1 cellular context compared by ENCODE assay signal in the genomic region with DNA sequence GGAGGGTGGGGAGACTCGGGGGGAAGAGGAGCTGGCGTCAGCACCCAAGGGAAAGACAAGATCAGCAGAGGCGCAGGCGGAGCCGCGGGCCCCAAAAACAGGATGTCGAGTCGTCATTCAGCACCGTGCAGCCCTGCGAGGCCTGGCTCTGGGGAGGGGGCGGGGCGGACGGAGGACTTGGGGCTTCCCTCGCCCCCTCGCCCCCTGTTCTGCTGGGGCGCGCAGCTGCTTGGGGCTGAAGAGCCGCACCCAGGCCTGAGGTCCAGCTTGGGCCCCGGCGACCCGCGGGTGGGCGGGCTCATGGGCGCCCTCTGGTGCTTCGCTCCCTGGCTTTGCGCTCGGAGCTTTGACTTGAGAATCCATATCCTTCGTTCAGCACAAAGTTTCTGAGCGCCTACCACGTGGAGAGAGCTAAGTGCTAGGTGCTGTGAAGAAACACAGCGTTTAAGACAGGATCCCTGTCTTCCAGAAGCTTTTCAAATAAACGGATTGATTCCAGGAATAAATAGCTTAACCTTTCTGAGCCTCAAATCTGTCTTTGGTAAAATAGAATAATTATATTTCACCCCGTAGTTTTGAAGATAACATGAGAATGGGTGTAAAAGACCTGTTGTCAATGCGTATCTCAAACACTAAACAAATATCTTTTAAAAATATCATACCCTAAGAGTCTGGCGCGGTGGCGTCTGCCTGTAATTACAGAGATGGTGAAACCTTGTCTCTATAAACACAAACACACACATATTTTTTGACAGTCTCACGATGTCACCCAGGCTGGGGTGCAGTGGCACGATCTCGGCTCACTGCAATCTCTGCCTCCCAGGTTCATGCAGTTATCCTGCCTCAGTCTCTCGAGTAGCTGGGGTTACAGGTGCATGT.
TF ChIP-seq lines count a peak whose summit lies in the region.

No MANE protein-coding gene starts in this region.

TF ChIP-seq in HepG2, 621 proteins besides CTCF, POLR2A, EP300 and RAD21 (continued from another document and continues in another):
- TF ChIP-seq, protein P1, sequence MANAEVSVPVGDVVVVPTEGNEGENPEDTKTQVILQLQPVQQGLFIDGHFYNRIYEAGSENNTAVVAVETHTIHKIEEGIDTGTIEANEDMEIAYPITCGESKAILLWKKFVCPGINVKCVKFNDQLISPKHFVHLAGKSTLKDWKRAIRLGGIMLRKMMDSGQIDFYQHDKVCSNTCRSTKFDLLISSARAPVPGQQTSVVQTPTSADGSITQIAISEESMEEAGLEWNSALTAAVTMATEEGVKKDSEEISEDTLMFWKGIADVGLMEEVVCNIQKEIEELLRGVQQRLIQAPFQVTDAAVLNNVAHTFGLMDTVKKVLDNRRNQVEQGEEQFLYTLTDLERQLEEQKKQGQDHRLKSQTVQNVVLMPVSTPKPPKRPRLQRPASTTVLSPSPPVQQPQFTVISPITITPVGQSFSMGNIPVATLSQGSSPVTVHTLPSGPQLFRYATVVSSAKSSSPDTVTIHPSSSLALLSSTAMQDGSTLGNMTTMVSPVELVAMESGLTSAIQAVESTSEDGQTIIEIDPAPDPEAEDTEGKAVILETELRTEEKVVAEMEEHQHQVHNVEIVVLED (CRISPR knock-in tag; IDR thresholded peaks at IDR 0.05; ENCODE audit: borderline replicate concordance), result 0 out of 2 replicates have a peak, but pooled peaks have one; percentile 28
- TF ChIP-seq IKZF4 (CRISPR knock-in tag; IDR thresholded peaks at IDR 0.05; ENCODE audit: borderline replicate concordance, low read depth, not compliant biosample characterization) (no peak), ZNF713 (CRISPR knock-in tag; IDR thresholded peaks at IDR 0.05) (no peak), SAFB2 (CRISPR knock-in tag; IDR thresholded peaks at IDR 0.05; ENCODE audit: borderline replicate concordance, low read depth) (no peak), ZBTB20 (CRISPR knock-in tag; IDR thresholded peaks at IDR 0.05; ENCODE audit: borderline replicate concordance, low read depth) (0 out of 2 replicates have a peak, but pooled peaks have one; percentile 30), AGO2 (optimal IDR thresholded peaks at IDR 0.05; ENCODE audit: low read depth, low read length) (peak; percentile 72), ZNF598 (CRISPR knock-in tag; IDR thresholded peaks at IDR 0.05; ENCODE audit: borderline replicate concordance) (no peak), ZNF670 (CRISPR knock-in tag; IDR thresholded peaks at IDR 0.05; ENCODE audit: borderline replicate concordance) (no peak), ZNF484 (CRISPR knock-in tag; IDR thresholded peaks at IDR 0.05; ENCODE audit: borderline replicate concordance, low read depth) (no peak), TRIM22 (IDR thresholded peaks at IDR 0.05) (no peak), TCF7 (IDR thresholded peaks at IDR 0.05; ENCODE audit: low read depth) (no peak), MBD4 (IDR thresholded peaks at IDR 0.05; ENCODE audit: borderline replicate concordance, low read length) (no peak), DR1 (CRISPR knock-in tag; IDR thresholded peaks at IDR 0.05) (no peak; the same call in 1 of the 2 replicates), DPF2 (CRISPR knock-in tag; IDR thresholded peaks at IDR 0.05; ENCODE audit: borderline replicate concordance, low read depth) (no peak), HOXA3 (CRISPR knock-in tag; IDR thresholded peaks at IDR 0.05) (peak; percentile 52), POGZ (CRISPR knock-in tag; IDR thresholded peaks at IDR 0.05) (0 out of 2 replicates have a peak, but pooled peaks have one; percentile 29), KDM3A (CRISPR knock-in tag; IDR thresholded peaks at IDR 0.05; ENCODE audit: low read depth) (no peak), NR2F1 (CRISPR knock-in tag; IDR thresholded peaks at IDR 0.05) (no peak), ZNF282 (IDR thresholded peaks at IDR 0.05; ENCODE audit: partially characterized antibody) (no peak), SMARCE1 (IDR thresholded peaks at IDR 0.05; ENCODE audit: borderline replicate concordance) (no peak), CENPT (CRISPR knock-in tag; IDR thresholded peaks at IDR 0.05; ENCODE audit: low read depth) (no peak), ZNF276 (CRISPR knock-in tag; IDR thresholded peaks at IDR 0.05; ENCODE audit: low read depth) (no peak), GPBP1L1 (CRISPR knock-in tag; IDR thresholded peaks at IDR 0.05) (no peak), FOSL2 (CRISPR knock-in tag; IDR thresholded peaks at IDR 0.05) (peak; percentile 32; the same call in 1 of the 2 replicates), ZNF33B (CRISPR knock-in tag; IDR thresholded peaks at IDR 0.05) (no peak), MED8 (CRISPR knock-in tag; IDR thresholded peaks at IDR 0.05; ENCODE audit: insufficient replicate concordance) (no peak), KLF12 (CRISPR knock-in tag; IDR thresholded peaks at IDR 0.05; ENCODE audit: borderline replicate concordance) (peak; percentile 64; the same call in 1 of the 2 replicates)
- TF ChIP-seq, protein P2, sequence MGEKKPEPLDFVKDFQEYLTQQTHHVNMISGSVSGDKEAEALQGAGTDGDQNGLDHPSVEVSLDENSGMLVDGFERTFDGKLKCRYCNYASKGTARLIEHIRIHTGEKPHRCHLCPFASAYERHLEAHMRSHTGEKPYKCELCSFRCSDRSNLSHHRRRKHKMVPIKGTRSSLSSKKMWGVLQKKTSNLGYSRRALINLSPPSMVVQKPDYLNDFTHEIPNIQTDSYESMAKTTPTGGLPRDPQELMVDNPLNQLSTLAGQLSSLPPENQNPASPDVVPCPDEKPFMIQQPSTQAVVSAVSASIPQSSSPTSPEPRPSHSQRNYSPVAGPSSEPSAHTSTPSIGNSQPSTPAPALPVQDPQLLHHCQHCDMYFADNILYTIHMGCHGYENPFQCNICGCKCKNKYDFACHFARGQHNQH (CRISPR knock-in tag; IDR thresholded peaks at IDR 0.05), result peak; percentile 43
- TF ChIP-seq, protein P3, sequence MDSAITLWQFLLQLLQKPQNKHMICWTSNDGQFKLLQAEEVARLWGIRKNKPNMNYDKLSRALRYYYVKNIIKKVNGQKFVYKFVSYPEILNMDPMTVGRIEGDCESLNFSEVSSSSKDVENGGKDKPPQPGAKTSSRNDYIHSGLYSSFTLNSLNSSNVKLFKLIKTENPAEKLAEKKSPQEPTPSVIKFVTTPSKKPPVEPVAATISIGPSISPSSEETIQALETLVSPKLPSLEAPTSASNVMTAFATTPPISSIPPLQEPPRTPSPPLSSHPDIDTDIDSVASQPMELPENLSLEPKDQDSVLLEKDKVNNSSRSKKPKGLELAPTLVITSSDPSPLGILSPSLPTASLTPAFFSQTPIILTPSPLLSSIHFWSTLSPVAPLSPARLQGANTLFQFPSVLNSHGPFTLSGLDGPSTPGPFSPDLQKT (CRISPR knock-in tag; IDR thresholded peaks at IDR 0.05; ENCODE audit: borderline replicate concordance), result no peak
- TF ChIP-seq, protein P4, sequence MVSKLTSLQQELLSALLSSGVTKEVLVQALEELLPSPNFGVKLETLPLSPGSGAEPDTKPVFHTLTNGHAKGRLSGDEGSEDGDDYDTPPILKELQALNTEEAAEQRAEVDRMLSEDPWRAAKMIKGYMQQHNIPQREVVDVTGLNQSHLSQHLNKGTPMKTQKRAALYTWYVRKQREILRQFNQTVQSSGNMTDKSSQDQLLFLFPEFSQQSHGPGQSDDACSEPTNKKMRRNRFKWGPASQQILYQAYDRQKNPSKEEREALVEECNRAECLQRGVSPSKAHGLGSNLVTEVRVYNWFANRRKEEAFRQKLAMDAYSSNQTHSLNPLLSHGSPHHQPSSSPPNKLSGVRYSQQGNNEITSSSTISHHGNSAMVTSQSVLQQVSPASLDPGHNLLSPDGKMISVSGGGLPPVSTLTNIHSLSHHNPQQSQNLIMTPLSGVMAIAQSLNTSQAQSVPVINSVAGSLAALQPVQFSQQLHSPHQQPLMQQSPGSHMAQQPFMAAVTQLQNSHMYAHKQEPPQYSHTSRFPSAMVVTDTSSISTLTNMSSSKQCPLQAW (CRISPR knock-in tag; IDR thresholded peaks at IDR 0.05), result peak; percentile 11; the same call in 1 of the 2 replicates
- TF ChIP-seq, protein P5, sequence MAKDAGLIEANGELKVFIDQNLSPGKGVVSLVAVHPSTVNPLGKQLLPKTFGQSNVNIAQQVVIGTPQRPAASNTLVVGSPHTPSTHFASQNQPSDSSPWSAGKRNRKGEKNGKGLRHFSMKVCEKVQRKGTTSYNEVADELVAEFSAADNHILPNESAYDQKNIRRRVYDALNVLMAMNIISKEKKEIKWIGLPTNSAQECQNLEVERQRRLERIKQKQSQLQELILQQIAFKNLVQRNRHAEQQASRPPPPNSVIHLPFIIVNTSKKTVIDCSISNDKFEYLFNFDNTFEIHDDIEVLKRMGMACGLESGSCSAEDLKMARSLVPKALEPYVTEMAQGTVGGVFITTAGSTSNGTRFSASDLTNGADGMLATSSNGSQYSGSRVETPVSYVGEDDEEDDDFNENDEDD (CRISPR knock-in tag; IDR thresholded peaks at IDR 0.05; ENCODE audit: borderline replicate concordance), result peak; percentile 91
- TF ChIP-seq, protein P6, sequence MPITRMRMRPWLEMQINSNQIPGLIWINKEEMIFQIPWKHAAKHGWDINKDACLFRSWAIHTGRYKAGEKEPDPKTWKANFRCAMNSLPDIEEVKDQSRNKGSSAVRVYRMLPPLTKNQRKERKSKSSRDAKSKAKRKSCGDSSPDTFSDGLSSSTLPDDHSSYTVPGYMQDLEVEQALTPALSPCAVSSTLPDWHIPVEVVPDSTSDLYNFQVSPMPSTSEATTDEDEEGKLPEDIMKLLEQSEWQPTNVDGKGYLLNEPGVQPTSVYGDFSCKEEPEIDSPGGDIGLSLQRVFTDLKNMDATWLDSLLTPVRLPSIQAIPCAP (CRISPR knock-in tag; IDR thresholded peaks at IDR 0.05; ENCODE audit: low read depth), result no peak
- TF ChIP-seq, protein P7, sequence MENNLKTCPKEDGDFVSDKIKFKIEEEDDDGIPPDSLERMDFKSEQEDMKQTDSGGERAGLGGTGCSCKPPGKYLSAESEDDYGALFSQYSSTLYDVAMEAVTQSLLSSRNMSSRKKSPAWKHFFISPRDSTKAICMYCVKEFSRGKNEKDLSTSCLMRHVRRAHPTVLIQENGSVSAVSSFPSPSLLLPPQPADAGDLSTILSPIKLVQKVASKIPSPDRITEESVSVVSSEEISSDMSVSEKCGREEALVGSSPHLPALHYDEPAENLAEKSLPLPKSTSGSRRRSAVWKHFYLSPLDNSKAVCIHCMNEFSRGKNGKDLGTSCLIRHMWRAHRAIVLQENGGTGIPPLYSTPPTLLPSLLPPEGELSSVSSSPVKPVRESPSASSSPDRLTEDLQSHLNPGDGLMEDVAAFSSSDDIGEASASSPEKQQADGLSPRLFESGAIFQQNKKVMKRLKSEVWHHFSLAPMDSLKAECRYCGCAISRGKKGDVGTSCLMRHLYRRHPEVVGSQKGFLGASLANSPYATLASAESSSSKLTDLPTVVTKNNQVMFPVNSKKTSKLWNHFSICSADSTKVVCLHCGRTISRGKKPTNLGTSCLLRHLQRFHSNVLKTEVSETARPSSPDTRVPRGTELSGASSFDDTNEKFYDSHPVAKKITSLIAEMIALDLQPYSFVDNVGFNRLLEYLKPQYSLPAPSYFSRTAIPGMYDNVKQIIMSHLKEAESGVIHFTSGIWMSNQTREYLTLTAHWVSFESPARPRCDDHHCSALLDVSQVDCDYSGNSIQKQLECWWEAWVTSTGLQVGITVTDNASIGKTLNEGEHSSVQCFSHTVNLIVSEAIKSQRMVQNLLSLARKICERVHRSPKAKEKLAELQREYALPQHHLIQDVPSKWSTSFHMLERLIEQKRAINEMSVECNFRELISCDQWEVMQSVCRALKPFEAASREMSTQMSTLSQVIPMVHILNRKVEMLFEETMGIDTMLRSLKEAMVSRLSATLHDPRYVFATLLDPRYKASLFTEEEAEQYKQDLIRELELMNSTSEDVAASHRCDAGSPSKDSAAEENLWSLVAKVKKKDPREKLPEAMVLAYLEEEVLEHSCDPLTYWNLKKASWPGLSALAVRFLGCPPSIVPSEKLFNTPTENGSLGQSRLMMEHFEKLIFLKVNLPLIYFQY (CRISPR knock-in tag; IDR thresholded peaks at IDR 0.05; ENCODE audit: borderline replicate concordance), result peak; percentile 51; the same call in 1 of the 2 replicates
- TF ChIP-seq, protein P8, sequence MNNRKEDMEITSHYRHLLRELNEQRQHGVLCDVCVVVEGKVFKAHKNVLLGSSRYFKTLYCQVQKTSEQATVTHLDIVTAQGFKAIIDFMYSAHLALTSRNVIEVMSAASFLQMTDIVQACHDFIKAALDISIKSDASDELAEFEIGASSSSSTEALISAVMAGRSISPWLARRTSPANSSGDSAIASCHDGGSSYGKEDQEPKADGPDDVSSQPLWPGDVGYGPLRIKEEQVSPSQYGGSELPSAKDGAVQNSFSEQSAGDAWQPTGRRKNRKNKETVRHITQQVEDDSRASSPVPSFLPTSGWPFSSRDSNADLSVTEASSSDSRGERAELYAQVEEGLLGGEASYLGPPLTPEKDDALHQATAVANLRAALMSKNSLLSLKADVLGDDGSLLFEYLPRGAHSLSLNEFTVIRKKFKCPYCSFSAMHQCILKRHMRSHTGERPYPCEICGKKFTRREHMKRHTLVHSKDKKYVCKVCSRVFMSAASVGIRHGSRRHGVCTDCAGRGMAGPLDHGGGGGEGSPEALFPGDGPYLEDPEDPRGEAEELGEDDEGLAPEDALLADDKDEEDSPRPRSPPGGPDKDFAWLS (CRISPR knock-in tag; IDR thresholded peaks at IDR 0.05; ENCODE audit: borderline replicate concordance), result no peak
